ENCODE assay signal across 33 cellular contexts in genomic region chr9:76185432-76185831, GRCh38.
"Had no signal": no experiment of that assay in that cellular context is flagged by ENCODE, and none has a peak within 500 bp of the region (broad histone marks: within the 10 kb centered on the region; RNA-seq: fewer than 3 reads in every experiment).

No MANE protein-coding gene starts in this region.

- ATAC-seq: activated naive CD4-positive, alpha-beta T cell treated with anti-CD3 and anti-CD28 coated beads, Interleukin-2, amount 50 U/mL, for 72 hours; activated naive CD8-positive, alpha-beta T cell treated with anti-CD3 and anti-CD28 coated beads, Interleukin-2, amount 50 U/mL, for 24 hours; activated T-cell treated with anti-CD3 and anti-CD28 coated beads, Interleukin-2, amount 50 U/mL, for 4 hours; activated T-cell treated with anti-CD3 and anti-CD28 coated beads, Interleukin-2, amount 50 U/mL, for 72 hours; activated T-helper 17 cell treated with anti-CD3 and anti-CD28 coated beads, Interleukin-2, amount 50 U/mL, for 72 hours; body of pancreas had no signal

- DNase-seq: activated effector memory CD4-positive, alpha-beta T cell treated with anti-CD3 and anti-CD28 coated beads, Interleukin-2, amount 50 U/mL, for 16 hours; activated effector memory CD4-positive, alpha-beta T cell treated with Interleukin-2 at 50 U/mL for 16 hours; activated gamma-delta T cell; activated gamma-delta T cell treated with Interleukin-2 at 50 U/mL for 16 hours; activated naive CD4-positive, alpha-beta T cell; activated naive CD4-positive, alpha-beta T cell treated with anti-CD3 and anti-CD28 coated beads for 36 hours; activated naive CD4-positive, alpha-beta T cell treated with anti-CD3 and anti-CD28 coated beads, Interleukin-2, amount 10 ng/mL, durations not matched to agents 7 days and 5 days; activated naive CD4-positive, alpha-beta T cell treated with anti-CD3 and anti-CD28 coated beads, Interleukin-2, amount 50 U/mL, for 16 hours; activated naive CD4-positive, alpha-beta T cell treated with Interleukin-2 at 50 U/mL for 16 hours; activated naive CD8-positive, alpha-beta T cell treated with anti-CD3 and anti-CD28 coated beads for 36 hours; activated naive CD8-positive, alpha-beta T cell treated with anti-CD3 and anti-CD28 coated beads, Interleukin-2, amount 10 ng/mL, durations not matched to agents 7 days and 5 days; activated naive CD8-positive, alpha-beta T cell treated with anti-CD3 and anti-CD28 coated beads, Interleukin-2, amount 50 U/mL, for 24 hours; activated T-cell treated with anti-CD3 and anti-CD28 coated beads, Interleukin-2, amount 50 U/mL, for 4 hours; activated T-cell treated with anti-CD3 and anti-CD28 coated beads, Interleukin-2, amount 50 U/mL, for 48 hours; activated T-cell treated with anti-CD3 and anti-CD28 coated beads, Interleukin-2, amount 50 U/mL, for 72 hours; adrenal gland; amniotic stem cell; amygdala; anterior cingulate cortex; aorta; body of pancreas; brain microvascular endothelial cell; caudate nucleus; central memory CD4-positive, alpha-beta T cell; cerebellar nuclear complex had no signal

- H3K27me3 ChIP-seq: adrenal gland, ascending aorta, body of pancreas, brain microvascular endothelial cell, breast epithelium, cardiac muscle cell had no signal

- H3K4me1 ChIP-seq: adrenal gland, ascending aorta, breast epithelium had no signal

- FAIRE-seq: astrocyte, bronchial epithelial cell, colon had no signal

- H3K36me3 ChIP-seq: adrenal gland, brain microvascular endothelial cell, breast epithelium, cardiac muscle cell had no signal

- H3K27ac ChIP-seq: adrenal gland, ascending aorta, body of pancreas, brain microvascular endothelial cell, breast epithelium, cardiac muscle cell had no signal

- H3K4me3 ChIP-seq: adrenal gland, ascending aorta, body of pancreas, breast epithelium, cardiac muscle cell had no signal

- H3K9me3 ChIP-seq: adrenal gland, ascending aorta, body of pancreas, breast epithelium had no signal
